Comparison of ENCODE assay signal across 7 cellular contexts in the genomic region with DNA sequence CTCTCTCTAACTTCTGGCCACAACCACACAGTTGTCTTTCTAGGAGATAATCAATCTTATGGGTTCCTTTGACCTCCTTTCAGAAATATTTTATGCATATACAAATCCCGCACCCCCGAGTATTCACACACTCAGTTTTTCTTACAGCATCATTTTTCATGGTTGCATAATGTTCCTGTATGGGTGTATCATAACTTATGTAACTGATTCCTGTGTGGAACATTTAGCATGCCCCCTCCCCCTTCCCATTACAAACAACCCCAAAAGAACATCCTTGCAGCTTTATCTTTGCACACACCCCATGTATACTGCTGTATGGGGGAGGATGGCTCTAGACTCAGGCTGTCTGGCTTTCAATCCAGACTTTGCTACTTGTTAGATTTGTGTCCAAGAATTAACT.
"Had no signal": no experiment of that assay in that cellular context is flagged by ENCODE, and none has a peak within 500 bp of the region (broad histone marks: within the 10 kb centered on the region; RNA-seq: fewer than 3 reads in every experiment).

No MANE protein-coding gene starts in this region.

- ATAC-seq: HCT116 had no signal

- DNase-seq: GM23248, GOT3, H7, IMR-90, KBM-7 had no signal

- FAIRE-seq: HTR-8/SVneo had no signal
